In genomic region chr6:14689639-14690038, GRCh38 we compare ENCODE assay signal across 26 cellular contexts.
DNase-seq lines count a peak whose midpoint lies in the region; ATAC-seq, FAIRE-seq and TF ChIP-seq lines count a peak whose summit lies in the region.
"Had no signal": no experiment of that assay in that cellular context is flagged by ENCODE, and none has a peak within 500 bp of the region (broad histone marks: within the 10 kb centered on the region; RNA-seq: fewer than 3 reads in every experiment).

No MANE protein-coding gene starts in this region.

- H3K79me2 ChIP-seq in K562 (ENCODE audit: control insufficient read depth, insufficient read depth, low read length), result no peaks in the 10 kb centered on the region

- intact Hi-C loops in K562 (cut with micrococcal nuclease), result no loop called here

- no peaks in the 10 kb centered on the region for H4K20me1 ChIP-seq in K562 (replicated peaks; ENCODE audit: control insufficient read depth, insufficient read depth, low read length)
- H4K20me1 ChIP-seq: BLaER1 had no signal

- no peaks in the 10 kb centered on the region for H3K9me1 ChIP-seq in K562 (ENCODE audit: control insufficient read depth, insufficient read depth, low read length)

- no peak overlapping the region for H3K4me2 ChIP-seq in K562 (ENCODE audit: insufficient read depth, low read length)
- H3K4me2 ChIP-seq: BLaER1 had no signal

- peak overlapping the region; percentile 5; the same call in 1 of the 2 replicates for H2AFZ ChIP-seq in K562 (ENCODE audit: low read depth, low read length)

- TF ChIP-seq RAD21 in K562 (CRISPR knock-in tag; conservative IDR thresholded peaks at IDR 0.05 in 1 of 2, IDR thresholded peaks at IDR 0.05 in 1 of 2), result no peak

- no peak for TF ChIP-seq CTCF in K562 (IDR thresholded peaks at IDR 0.05 in 2 of 3, conservative IDR thresholded peaks at IDR 0.05 in 1 of 3; ENCODE audit: insufficient read depth in 2 of 3, low read depth in 1 of 3, low read length in 3 of 3)

- H3K4me1 ChIP-seq in K562 (replicated peaks in 1 of 2; ENCODE audit: control insufficient read depth in 2 of 2, insufficient read depth in 2 of 2, low read length in 2 of 2), result peaks cover 0 to 22% of the 10 kb centered on the region in 2 experiments; a peak in 2 of 5 replicates
- H3K4me1 ChIP-seq: BE2C, BLaER1 had no signal

- peaks cover 12% of the 10 kb centered on the region for H3K4me1 Mint-ChIP-seq in stimulated activated memory B cell treated with anti-CD40 and anti-IgM and Interleukin-4, amounts not matched to agents 10 μg/mL and 1 μg/mL and 100 μg/mL, for 72 hours
- H3K4me1 Mint-ChIP-seq: CD4-positive, alpha-beta memory T cell; CD4-positive, CD25-positive, alpha-beta regulatory T cell; CD8-positive, alpha-beta memory T cell had no signal

- H3K27ac Mint-ChIP-seq in stimulated activated memory B cell treated with anti-CD40 and anti-IgM and Interleukin-4, amounts not matched to agents 10 μg/mL and 1 μg/mL and 100 μg/mL, for 72 hours, result peak overlapping the region; percentile 58
- H3K27ac Mint-ChIP-seq: CD14-positive monocyte; CD4-positive, alpha-beta memory T cell; CD4-positive, CD25-positive, alpha-beta regulatory T cell had no signal

- ATAC-seq in K562, result no peak
- ATAC-seq in stimulated activated memory B cell treated with anti-CD40 and anti-IgM and Interleukin-4, amounts not matched to agents 10 μg/mL and 1 μg/mL and 100 μg/mL, for 72 hours, result no peak
- ATAC-seq: GM12878 had no signal

- TF ChIP-seq POLR2A in K562 (conservative IDR thresholded peaks at IDR 0.05), result no peak

- FAIRE-seq in K562 (lab: Jason Lieb, UNC), result no peak
- FAIRE-seq: A204.1, GM12878, GM12892, GM18507 had no signal

- CTCF ChIA-PET in K562 (lab: Yijun Ruan, JAX; ENCODE audit: low intra/inter-chr PET ratio), result no interaction called here

- H3K4me3 ChIP-seq in K562, result no peak overlapping the region
- H3K4me3 ChIP-seq: BLaER1, GM12878 had no signal

- BruUV-seq in K562 (replicated peaks; lab: Mats Ljungman, UMichigan), result no TSS peak

- H3K27me3 ChIP-seq in K562 (ENCODE audit: control insufficient read depth in 2 of 2, insufficient read depth in 2 of 2, low read length in 2 of 2), result no peaks in the 10 kb centered on the region
- H3K27me3 ChIP-seq: BE2C, BLaER1 had no signal

- H3K27ac ChIP-seq in K562 (ENCODE audit: extremely low read depth, low read depth, low read length), result no peak overlapping the region
- no peak overlapping the region for H3K27ac ChIP-seq in caudate nucleus (ENCODE audit: low read depth, low read length)
- H3K27ac ChIP-seq: BLaER1 had no signal

- H3K36me3 Mint-ChIP-seq in stimulated activated memory B cell treated with anti-CD40 and anti-IgM and Interleukin-4, amounts not matched to agents 10 μg/mL and 1 μg/mL and 100 μg/mL, for 72 hours, result no peaks in the 10 kb centered on the region
- H3K36me3 Mint-ChIP-seq: CD14-positive monocyte; CD4-positive, alpha-beta memory T cell; CD4-positive, CD25-positive, alpha-beta regulatory T cell; CD8-positive, alpha-beta memory T cell had no signal

- no peaks in the 10 kb centered on the region for H3K9me3 ChIP-seq in K562 (replicated peaks; ENCODE audit: control insufficient read depth, insufficient read depth, low read depth, low read length)
- H3K9me3 ChIP-seq: BE2C had no signal

- H3K9me3 Mint-ChIP-seq in stimulated activated memory B cell treated with anti-CD40 and anti-IgM and Interleukin-4, amounts not matched to agents 10 μg/mL and 1 μg/mL and 100 μg/mL, for 72 hours, result no peaks in the 10 kb centered on the region
- H3K9me3 Mint-ChIP-seq: CD4-positive, alpha-beta memory T cell; CD4-positive, CD25-positive, alpha-beta regulatory T cell; CD8-positive, alpha-beta memory T cell had no signal

- POLR2A ChIA-PET in K562 (lab: Yijun Ruan, JAX), result interaction anchor here (0.6 to 0.7 kb wide), 2 partner anchors 21 to 179 kb away, joined by 3 read pairs; no protein-coding TSS in a partner anchor

- TF ChIP-seq EP300 in K562 (IDR thresholded peaks at IDR 0.05; ENCODE audit: low read length), result no peak

- in situ Hi-C loops in K562 (cut with MboI), result no loop called here

- no peaks in the 10 kb centered on the region for H3K36me3 ChIP-seq in K562 (ENCODE audit: control insufficient read depth, insufficient read depth, low read length)
- H3K36me3 ChIP-seq: BE2C, BLaER1 had no signal

- no peaks in the 10 kb centered on the region for H3K27me3 Mint-ChIP-seq in stimulated activated memory B cell treated with anti-CD40 and anti-IgM and Interleukin-4, amounts not matched to agents 10 μg/mL and 1 μg/mL and 100 μg/mL, for 72 hours
- H3K27me3 Mint-ChIP-seq: CD4-positive, alpha-beta memory T cell; CD4-positive, CD25-positive, alpha-beta regulatory T cell; CD8-positive, alpha-beta memory T cell had no signal

- WGBS in K562 (ENCODE audit: insufficient coverage, low coverage, missing lambda C conversion rate), result 89% methylated on average over 6 of the region's 6 CpGs

- no peak overlapping the region for H3K9ac ChIP-seq in K562 (ENCODE audit: insufficient read depth in 1 of 2, low read depth in 2 of 2, low read length in 2 of 2)
- H3K9ac ChIP-seq: BLaER1 had no signal

- DNase-seq in K562 (ENCODE audit: extremely low read depth in 1 of 4, low spot score in 3 of 4) (no peak), middle frontal gyrus (ENCODE audit: extremely low spot score, low spot score) (no peak), caudate nucleus (lab: John Stamatoyannopoulos, UW) (no peak)
- DNase-seq in activated effector memory CD4-positive, alpha-beta T cell treated with Interleukin-2 at 50 U/mL for 16 hours, result no peak
- DNase-seq: 8988T; ACHN; BE2C; C1 segment of cervical spinal cord; CD4-positive, alpha-beta memory T cell; CD4-positive, CD25-positive, alpha-beta regulatory T cell; CD8-positive, alpha-beta memory T cell; COR-L47; DMS 273 treated with DMSO at 0.1 percent for 48 hours; DMS153; DMS53; DMS79; DND-41; EL; GDM1 had no signal

- H3K4me3 Mint-ChIP-seq in stimulated activated memory B cell treated with anti-CD40 and anti-IgM and Interleukin-4, amounts not matched to agents 10 μg/mL and 1 μg/mL and 100 μg/mL, for 72 hours, result no peak overlapping the region
- H3K4me3 Mint-ChIP-seq: CD14-positive monocyte; CD4-positive, alpha-beta memory T cell; CD4-positive, CD25-positive, alpha-beta regulatory T cell; CD8-positive, alpha-beta memory T cell had no signal

TF ChIP-seq in K562, 482 proteins besides CTCF, POLR2A, EP300 and RAD21:
- no peak for TF ChIP-seq AFF1 (IDR thresholded peaks at IDR 0.05; ENCODE audit: low read depth in 1 of 2, partially characterized antibody in 2 of 2)
- TF ChIP-seq ZNF316 (IDR thresholded peaks at IDR 0.05), result peak; percentile 72
- 0 out of 2 replicates have a peak, but pooled peaks have one; percentile 50 for TF ChIP-seq FOXJ2 (tag; IDR thresholded peaks at IDR 0.05)
- TF ChIP-seq CBX8 (IDR thresholded peaks at IDR 0.05; ENCODE audit: borderline replicate concordance, extremely low read depth, low read depth, low read length, poor library complexity, severe bottlenecking), result no peak
